ENCODE assay signal across 21 cellular contexts in the genomic region with DNA sequence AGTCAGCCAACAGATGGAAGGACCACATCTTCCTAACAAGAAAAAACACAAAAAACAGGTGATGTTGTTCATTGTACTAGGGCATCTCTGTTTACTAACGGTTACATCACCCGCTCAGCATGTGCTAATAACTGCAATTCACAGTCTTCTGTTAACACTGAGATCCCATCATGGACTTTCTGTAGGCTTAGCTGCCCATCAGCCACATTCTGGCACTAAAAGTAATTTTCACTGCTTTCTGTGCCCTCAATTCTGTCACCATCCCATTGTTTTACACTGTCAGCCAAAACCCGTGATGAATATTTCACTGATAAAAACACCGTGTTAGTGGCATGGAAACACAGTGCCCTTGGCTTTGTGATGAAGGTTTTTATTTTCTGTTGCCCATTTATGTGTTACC.
A peak's percentile ranks its signal among the peaks of the same experiment; 100 is the strongest.
DNase-seq lines count a peak whose midpoint lies in the region; ATAC-seq and TF ChIP-seq lines count a peak whose summit lies in the region.
"Had no signal": no experiment of that assay in that cellular context is flagged by ENCODE, and none has a peak within 500 bp of the region (broad histone marks: within the 10 kb centered on the region; RNA-seq: fewer than 3 reads in every experiment).

No MANE protein-coding gene starts in this region.

- H3K9me3 ChIP-seq in A673 (ENCODE audit: low read depth, low read length, poor library complexity, severe bottlenecking) = no peaks in the 10 kb centered on the region
- H3K9me3 ChIP-seq: HAP-1, heart right ventricle, SK-N-SH had no signal

- H3K36me3 Mint-ChIP-seq in glutamatergic neuron (ENCODE audit: unreplicated experiment) (no peaks in the 10 kb centered on the region), CD14-positive monocyte (peaks cover 52 to 76% of the 10 kb centered on the region in 2 donors)

- no peaks in the 10 kb centered on the region for H3K27me3 Mint-ChIP-seq in glutamatergic neuron (ENCODE audit: unreplicated experiment)
- H3K27me3 Mint-ChIP-seq in CD14-positive monocyte (ENCODE audit: low read depth in 3 of 3) = no peaks in the 10 kb centered on the region
- H3K27me3 Mint-ChIP-seq: naive thymus-derived CD8-positive, alpha-beta T cell had no signal

- H3K27ac Mint-ChIP-seq in glutamatergic neuron (ENCODE audit: unreplicated experiment) = peak overlapping the region; percentile 44
- H3K27ac Mint-ChIP-seq in CD14-positive monocyte = no peak overlapping the region

- H3K27ac ChIP-seq in A673 (ENCODE audit: low read depth, low read length, poor library complexity, severe bottlenecking) = peak overlapping the region; percentile 7
- H3K27ac ChIP-seq: cardiac muscle cell, skin epidermis had no signal

- peaks cover 24% of the 10 kb centered on the region for H3K4me1 Mint-ChIP-seq in glutamatergic neuron (ENCODE audit: low read depth, unreplicated experiment)
- no peaks in the 10 kb centered on the region for H3K4me1 Mint-ChIP-seq in CD14-positive monocyte

- H3K4me3 Mint-ChIP-seq in glutamatergic neuron (ENCODE audit: unreplicated experiment) = no peak overlapping the region
- no peak overlapping the region for H3K4me3 Mint-ChIP-seq in CD14-positive monocyte
- H3K4me3 Mint-ChIP-seq: naive thymus-derived CD8-positive, alpha-beta T cell had no signal

- H3K4me3 ChIP-seq in A673 (ENCODE audit: low read depth, low read length, poor library complexity, severe bottlenecking) = no peak overlapping the region
- H3K4me3 ChIP-seq: cardiac muscle cell, HAP-1, heart right ventricle, skin epidermis had no signal

- DNase-seq in A673 (ENCODE audit: low spot score) (no peak), DMS53 (lab: John Stamatoyannopoulos, UW) (peak; percentile 46), NCI-H748 treated with DMSO at 0.1 percent for 48 hours (lab: John Stamatoyannopoulos, UW) (peak; percentile 51), glutamatergic neuron (no peak), NCI-H1105 treated with DMSO at 0.1 percent for 48 hours (lab: John Stamatoyannopoulos, UW) (no peak), CD14-positive monocyte (ENCODE audit: low spot score) (no peak)
- DNase-seq: activated CD4-positive, CD25-positive, alpha-beta regulatory T cell treated with anti-CD3 and anti-CD28 coated beads, Interleukin-2, amount 50 U/mL, for 72 hours; heart right ventricle; Kasumi-1; mammary epithelial cell; naive thymus-derived CD8-positive, alpha-beta T cell; NCI-H526; SK-N-SH; stimulated activated CD4-positive, alpha-beta T cell treated with anti-CD3 and anti-CD28 coated beads, Interleukin-4, amount 100 ng/mL, for 24 hours; T1000 had no signal

- no peaks in the 10 kb centered on the region for H3K27me3 ChIP-seq in A673 (replicated peaks; ENCODE audit: insufficient read depth, low read depth, low read length, poor library complexity)
- H3K27me3 ChIP-seq: cardiac muscle cell, heart right ventricle had no signal

- ATAC-seq in HG03565 (IDR thresholded peaks at IDR 0.05; ENCODE audit: unreplicated experiment) (no peak), GM19395 (IDR thresholded peaks at IDR 0.05; ENCODE audit: unreplicated experiment) (no peak)
- ATAC-seq: naive thymus-derived CD8-positive, alpha-beta T cell; Panc1 had no signal

- H3K9me3 Mint-ChIP-seq in glutamatergic neuron (ENCODE audit: unreplicated experiment) = no peaks in the 10 kb centered on the region
- H3K9me3 Mint-ChIP-seq in CD14-positive monocyte = no peaks in the 10 kb centered on the region
- H3K9me3 Mint-ChIP-seq: naive thymus-derived CD8-positive, alpha-beta T cell had no signal

- no TSS peak for BruUV-seq in A673 (replicated peaks; lab: Mats Ljungman, UMichigan)

- H3K4me1 ChIP-seq in A673 (ENCODE audit: insufficient read depth, low read length, poor library complexity, severe bottlenecking) = no peaks in the 10 kb centered on the region
- H3K4me1 ChIP-seq: HAP-1 had no signal

- CTCF ChIA-PET in A673 (lab: Charles Lee) = no interaction called here

- POLR2A ChIA-PET in A673 (lab: Charles Lee; ENCODE audit: low non-redundant PET) = no interaction called here

- TF ChIP-seq CTCF in A673 (conservative IDR thresholded peaks at IDR 0.05; ENCODE audit: low read depth, low read length) (no peak), glutamatergic neuron (IDR thresholded peaks at IDR 0.05; ENCODE audit: partially characterized antibody, unreplicated experiment) (no peak), CD14-positive monocyte (IDR thresholded peaks at IDR 0.05) (no peak)

- intact Hi-C loops in A673 (cut with micrococcal nuclease; ENCODE audit: unreplicated experiment) = loop anchor here (5.0 to 10.0 kb wide), 2 partner anchors 115 to 382 kb away; no protein-coding TSS in a partner anchor
- intact Hi-C loops in CD14-positive monocyte (cut with micrococcal nuclease) = no loop called here

- H3K36me3 ChIP-seq in A673 (ENCODE audit: insufficient read depth, low read length, poor library complexity, severe bottlenecking) = no peaks in the 10 kb centered on the region

Comparison
In these comparisons a context has a peak if more than half of its experiments do, and no peak if none do; other contexts are left out.
1. DNase-seq: peak in DMS53 (single experiment) and NCI-H748 treated with DMSO at 0.1 percent for 48 hours (single experiment); none in A673 (single experiment), glutamatergic neuron (single experiment), NCI-H1105 treated with DMSO at 0.1 percent for 48 hours (single experiment) and CD14-positive monocyte (single experiment).